Comparison of ENCODE assay signal across 22 cellular contexts in the genomic region with DNA sequence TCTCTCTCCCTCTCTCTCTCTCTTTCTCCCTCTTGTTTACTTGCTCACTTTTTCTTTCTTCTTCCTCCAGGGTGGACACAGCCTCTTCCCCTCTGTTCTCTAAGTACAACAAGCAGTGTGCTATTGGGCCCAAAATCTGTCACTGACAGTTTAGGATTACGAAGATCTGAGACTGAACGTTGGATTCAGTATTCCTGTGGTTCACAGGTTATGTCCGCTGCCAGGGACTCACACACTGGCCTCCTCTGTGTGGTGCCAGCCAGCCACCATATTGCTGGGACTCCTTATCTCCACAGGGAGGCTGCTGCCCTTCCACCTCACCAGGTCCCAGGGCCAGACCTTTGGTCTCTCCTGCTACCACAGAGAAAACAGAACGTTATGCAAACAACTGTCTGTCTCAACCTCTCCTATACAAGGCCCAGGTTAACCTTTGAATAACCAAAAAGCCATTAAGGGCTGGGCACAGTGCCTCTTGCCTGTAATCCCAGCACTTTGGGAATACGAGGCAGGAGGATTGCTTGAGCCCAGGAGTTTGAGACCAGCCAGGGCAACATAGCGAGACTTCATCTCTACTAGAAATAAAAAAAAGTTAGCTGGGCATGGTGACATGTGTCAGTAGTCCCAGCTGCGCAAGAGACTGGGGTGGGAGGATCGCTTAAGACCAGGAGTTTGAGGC.
DNase-seq lines count a peak whose midpoint lies in the region; ATAC-seq, FAIRE-seq and TF ChIP-seq lines count a peak whose summit lies in the region.
"Had no signal": no experiment of that assay in that cellular context is flagged by ENCODE, and none has a peak within 500 bp of the region (broad histone marks: within the 10 kb centered on the region; RNA-seq: fewer than 3 reads in every experiment).

No MANE protein-coding gene starts in this region.

- TF ChIP-seq CTCF in A549 (IDR thresholded peaks at IDR 0.05) (no peak), WTC11 (IDR thresholded peaks at IDR 0.05) (no peak), pancreas (IDR thresholded peaks at IDR 0.05) (no peak)

- no peaks in the 10 kb centered on the region for H3K27me3 ChIP-seq in pancreas
- H3K27me3 ChIP-seq: MG63 had no signal

- no peak for FAIRE-seq in A549 (lab: Jason Lieb, UNC)
- FAIRE-seq in pancreas (lab: Jason Lieb, UNC): no peak
- FAIRE-seq: D721Med had no signal

- peak overlapping the region; percentile 2; the same call in 1 of the 2 replicates for H3K27ac Mint-ChIP-seq in WTC11
- H3K27ac Mint-ChIP-seq in activated naive CD8-positive, alpha-beta T cell treated with anti-CD3 and anti-CD28 coated beads, Interleukin-2, amount 50 U/mL, for 24 hours: no peak overlapping the region
- H3K27ac Mint-ChIP-seq: CD8-positive, alpha-beta T cell had no signal

- H3K9me3 ChIP-seq in A549 (0 out of 3 replicates have a peak, but pooled peaks cover 3% of the 10 kb centered on the region), pancreas (no peaks in the 10 kb centered on the region)
- H3K9me3 ChIP-seq: MG63, SK-N-SH had no signal

- TF ChIP-seq RAD21 in A549 (conservative IDR thresholded peaks at IDR 0.05 in 1 of 2, IDR thresholded peaks at IDR 0.05 in 1 of 2): no peak

- TF ChIP-seq POLR2A in A549 (IDR thresholded peaks at IDR 0.05; ENCODE audit: low read length): no peak

- H3K27ac ChIP-seq in A549: peak overlapping the region in 1 of 2 experiments; percentile 11; a peak in 1 of 6 replicates
- no peak overlapping the region for H3K27ac ChIP-seq in pancreas
- H3K27ac ChIP-seq: 22Rv1 had no signal

- POLR2A ChIA-PET in A549 (lab: Yijun Ruan, JAX) (no interaction called here), WTC11 (lab: Charles Lee) (no interaction called here)

- no peak for TF ChIP-seq EP300 in A549 (IDR thresholded peaks at IDR 0.05)

- CTCF ChIA-PET in A549 (lab: Yijun Ruan, JAX) (no interaction called here), WTC11 (lab: Charles Lee) (no interaction called here)

- peaks cover 12% of the 10 kb centered on the region; the same call in 1 of the 2 replicates for H3K9me3 Mint-ChIP-seq in WTC11
- H3K9me3 Mint-ChIP-seq in activated naive CD8-positive, alpha-beta T cell treated with anti-CD3 and anti-CD28 coated beads, Interleukin-2, amount 50 U/mL, for 24 hours: no peaks in the 10 kb centered on the region

- H3K36me3 Mint-ChIP-seq in WTC11: peaks cover 13% of the 10 kb centered on the region; the same call in 1 of the 2 replicates
- H3K36me3 Mint-ChIP-seq in activated naive CD8-positive, alpha-beta T cell treated with anti-CD3 and anti-CD28 coated beads, Interleukin-2, amount 50 U/mL, for 24 hours (ENCODE audit: low read depth): no peaks in the 10 kb centered on the region
- H3K36me3 Mint-ChIP-seq: CD8-positive, alpha-beta T cell had no signal

- peak overlapping the region; percentile 11; the same call in 1 of the 3 replicates for H3K4me2 ChIP-seq in A549
- H3K4me2 ChIP-seq: SK-N-SH had no signal

- peaks cover 5% of the 10 kb centered on the region; the same call in 1 of the 2 replicates for H3K27me3 Mint-ChIP-seq in WTC11 (ENCODE audit: low read depth)
- H3K27me3 Mint-ChIP-seq in activated naive CD8-positive, alpha-beta T cell treated with anti-CD3 and anti-CD28 coated beads, Interleukin-2, amount 50 U/mL, for 24 hours: no peaks in the 10 kb centered on the region

- H3K4me1 Mint-ChIP-seq in WTC11: peaks cover 53% of the 10 kb centered on the region
- H3K4me1 Mint-ChIP-seq in activated naive CD8-positive, alpha-beta T cell treated with anti-CD3 and anti-CD28 coated beads, Interleukin-2, amount 50 U/mL, for 24 hours: no peaks in the 10 kb centered on the region

- intact Hi-C loops in pancreas (cut with DNase I): no loop called here

- no peak for DNase-seq in A549 (ENCODE audit: low read depth in 1 of 2, low spot score in 1 of 2)
- DNase-seq in WTC11 (ENCODE audit: low spot score): no peak
- DNase-seq in left lobe of liver (ENCODE audit: low spot score): peak; percentile 87
- peak in 1 of 6 donors; percentile 5 for DNase-seq in pancreas
- DNase-seq in activated naive CD8-positive, alpha-beta T cell treated with anti-CD3 and anti-CD28 coated beads, Interleukin-2, amount 50 U/mL, for 24 hours: no peak
- DNase-seq in epidermal melanocyte (ENCODE audit: insufficient read length, low spot score): no peak
- DNase-seq: CD8-positive, alpha-beta T cell; DMS79; IMR-90; Karpas-422; MG63; NCI-H1105; NCI-H1694 treated with DMSO at 0.1 percent for 48 hours; NCI-H226; NCI-H524 treated with DMSO at 0.1 percent for 48 hours; SHP77; SK-N-SH had no signal

- peak in 1 of 2 experiments; percentile 55; a peak in 3 of 6 replicates for ATAC-seq in A549
- no peak for ATAC-seq in WTC11
- peak; percentile 89 for ATAC-seq in left lobe of liver
- peak in 3 of 4 donors; percentile 16 to 68 (median 39) for ATAC-seq in pancreas
- no peak for ATAC-seq in activated naive CD8-positive, alpha-beta T cell treated with anti-CD3 and anti-CD28 coated beads, Interleukin-2, amount 50 U/mL, for 24 hours
- no peak for ATAC-seq in HG03025 (IDR thresholded peaks at IDR 0.05; ENCODE audit: low FRiP score, unreplicated experiment)
- ATAC-seq in GM19463 (IDR thresholded peaks at IDR 0.05; ENCODE audit: unreplicated experiment): no peak
- ATAC-seq: CD8-positive, alpha-beta T cell; HCT116 had no signal

- WGBS in A549 (ENCODE audit: missing lambda C conversion rate): 70% methylated on average over 8 of the region's 8 CpGs
- WGBS in pancreas, 2 donors: 70 to 74% methylated on average over 8 of the region's 8 CpGs

- H3K4me3 Mint-ChIP-seq in WTC11: no peak overlapping the region
- no peak overlapping the region for H3K4me3 Mint-ChIP-seq in activated naive CD8-positive, alpha-beta T cell treated with anti-CD3 and anti-CD28 coated beads, Interleukin-2, amount 50 U/mL, for 24 hours
- H3K4me3 Mint-ChIP-seq: CD8-positive, alpha-beta T cell had no signal

- H3K4me3 ChIP-seq in A549: no peak overlapping the region
- H3K4me3 ChIP-seq in pancreas: no peak overlapping the region
- H3K4me3 ChIP-seq: MG63 had no signal

- H3K36me3 ChIP-seq in pancreas: no peaks in the 10 kb centered on the region
- H3K36me3 ChIP-seq: MG63 had no signal

- H3K4me1 ChIP-seq in A549 (peaks cover 20% of the 10 kb centered on the region; the same call in 1 of the 3 replicates), pancreas (peaks cover 11 to 25% (median 16%) of the 10 kb centered on the region in 3 donors)

TF ChIP-seq in A549, 52 proteins besides CTCF, POLR2A, EP300 and RAD21:
- no peak for TF ChIP-seq EHMT2 (IDR thresholded peaks at IDR 0.05; ENCODE audit: low read depth)

TF ChIP-seq in WTC11, 78 proteins besides CTCF, POLR2A, EP300 and RAD21:
- TF ChIP-seq, protein P1, sequence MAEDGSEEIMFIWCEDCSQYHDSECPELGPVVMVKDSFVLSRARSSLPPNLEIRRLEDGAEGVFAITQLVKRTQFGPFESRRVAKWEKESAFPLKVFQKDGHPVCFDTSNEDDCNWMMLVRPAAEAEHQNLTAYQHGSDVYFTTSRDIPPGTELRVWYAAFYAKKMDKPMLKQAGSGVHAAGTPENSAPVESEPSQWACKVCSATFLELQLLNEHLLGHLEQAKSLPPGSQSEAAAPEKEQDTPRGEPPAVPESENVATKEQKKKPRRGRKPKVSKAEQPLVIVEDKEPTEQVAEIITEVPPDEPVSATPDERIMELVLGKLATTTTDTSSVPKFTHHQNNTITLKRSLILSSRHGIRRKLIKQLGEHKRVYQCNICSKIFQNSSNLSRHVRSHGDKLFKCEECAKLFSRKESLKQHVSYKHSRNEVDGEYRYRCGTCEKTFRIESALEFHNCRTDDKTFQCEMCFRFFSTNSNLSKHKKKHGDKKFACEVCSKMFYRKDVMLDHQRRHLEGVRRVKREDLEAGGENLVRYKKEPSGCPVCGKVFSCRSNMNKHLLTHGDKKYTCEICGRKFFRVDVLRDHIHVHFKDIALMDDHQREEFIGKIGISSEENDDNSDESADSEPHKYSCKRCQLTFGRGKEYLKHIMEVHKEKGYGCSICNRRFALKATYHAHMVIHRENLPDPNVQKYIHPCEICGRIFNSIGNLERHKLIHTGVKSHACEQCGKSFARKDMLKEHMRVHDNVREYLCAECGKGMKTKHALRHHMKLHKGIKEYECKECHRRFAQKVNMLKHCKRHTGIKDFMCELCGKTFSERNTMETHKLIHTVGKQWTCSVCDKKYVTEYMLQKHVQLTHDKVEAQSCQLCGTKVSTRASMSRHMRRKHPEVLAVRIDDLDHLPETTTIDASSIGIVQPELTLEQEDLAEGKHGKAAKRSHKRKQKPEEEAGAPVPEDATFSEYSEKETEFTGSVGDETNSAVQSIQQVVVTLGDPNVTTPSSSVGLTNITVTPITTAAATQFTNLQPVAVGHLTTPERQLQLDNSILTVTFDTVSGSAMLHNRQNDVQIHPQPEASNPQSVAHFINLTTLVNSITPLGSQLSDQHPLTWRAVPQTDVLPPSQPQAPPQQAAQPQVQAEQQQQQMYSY (CRISPR knock-in tag; IDR thresholded peaks at IDR 0.05): peak; percentile 78
- TF ChIP-seq, protein P2, sequence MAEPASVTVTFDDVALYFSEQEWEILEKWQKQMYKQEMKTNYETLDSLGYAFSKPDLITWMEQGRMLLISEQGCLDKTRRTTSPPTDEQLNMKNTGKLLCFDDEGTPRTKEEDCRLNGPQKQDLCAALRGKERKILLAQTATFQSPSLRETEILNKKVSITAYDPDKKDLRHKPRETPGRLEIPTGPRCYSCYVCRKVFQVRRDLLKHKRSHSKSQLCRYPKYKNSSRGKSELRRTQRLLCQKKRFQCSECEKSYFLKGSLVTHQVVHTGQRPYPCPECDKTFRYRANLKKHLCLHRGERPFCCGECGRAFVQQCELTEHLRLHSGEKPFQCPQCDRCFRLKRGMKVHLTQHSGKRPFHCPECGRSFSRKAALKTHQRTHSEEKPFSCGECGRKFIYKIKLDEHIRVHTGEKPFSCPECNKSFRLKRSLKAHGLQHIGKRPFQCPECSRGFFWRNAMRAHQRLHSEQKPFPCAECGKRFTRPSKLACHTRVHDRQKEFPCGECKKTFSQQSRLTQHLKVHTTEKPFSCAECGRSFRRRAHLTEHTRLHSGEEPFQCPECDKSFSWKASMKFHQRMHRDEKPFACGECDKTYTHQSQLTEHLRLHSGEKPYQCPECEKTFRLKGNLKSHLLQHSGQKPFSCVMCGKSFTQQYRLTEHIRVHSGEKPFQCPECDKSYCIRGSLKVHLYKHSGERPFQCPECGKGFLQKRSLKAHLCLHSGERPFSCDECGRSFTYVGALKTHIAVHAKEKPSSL (CRISPR knock-in tag; conservative IDR thresholded peaks at IDR 0.05): no peak
- TF ChIP-seq GABPB1 (CRISPR knock-in tag; IDR thresholded peaks at IDR 0.05) (peak; percentile 62), ATF1 (CRISPR knock-in tag; IDR thresholded peaks at IDR 0.05) (no peak)

Comparison
In these comparisons a context has a peak if more than half of its experiments do, and no peak if none do; other contexts are left out.
1. ATAC-seq: peak in left lobe of liver (single experiment) and pancreas (3 of 4); none in WTC11 (single experiment), activated naive CD8-positive, alpha-beta T cell treated with anti-CD3 and anti-CD28 coated beads, Interleukin-2, amount 50 U/mL, for 24 hours (single experiment), HG03025 (single experiment) and GM19463 (single experiment).